9 cellular contexts compared by ENCODE assay signal in genomic region chr3:196096382-196096953, GRCh38. TPM values are rescaled to one million over a fixed set of nuclear protein-coding genes. Genes with fewer than 3 reads are reported as not detected.
DNase-seq lines count a peak whose midpoint lies in the region; ATAC-seq and TF ChIP-seq lines count a peak whose summit lies in the region.
"Had no signal": no experiment of that assay in that cellular context is flagged by ENCODE, and none has a peak within 500 bp of the region (broad histone marks: within the 10 kb centered on the region; RNA-seq: fewer than 3 reads in every experiment).

No MANE protein-coding gene starts in this region.

- DNase-seq in gastrocnemius medialis (peak; percentile 44 to 83), DMS79 treated with DMSO at 0.1 percent for 48 hours (lab: John Stamatoyannopoulos, UW) (no peak), NCI-H1694 (lab: John Stamatoyannopoulos, UW) (no peak)
- DNase-seq in activated CD4-positive, CD25-positive, alpha-beta regulatory T cell treated with anti-CD3 and anti-CD28 coated beads, Interleukin-2, amount 50 U/mL, for 72 hours = no peak
- DNase-seq: DND-41 had no signal

- H3K27me3 ChIP-seq in BLaER1 = no peaks in the 10 kb centered on the region
- H3K27me3 ChIP-seq in gastrocnemius medialis = no peaks in the 10 kb centered on the region

- H3K27ac ChIP-seq in BLaER1 = peak overlapping the region; percentile 93
- H3K27ac ChIP-seq in cingulate gyrus (ENCODE audit: low read depth, low read length) = peak overlapping the region; percentile 47
- peak overlapping the region; percentile 78 to 91 (median 85) for H3K27ac ChIP-seq in gastrocnemius medialis

- H3K4me3 ChIP-seq in BLaER1 (peak overlapping the region; percentile 53), gastrocnemius medialis (peak overlapping the region in 2 of 4 donors; percentile 19 to 40)

- no peak for TF ChIP-seq POLR2A in gastrocnemius medialis (IDR thresholded peaks at IDR 0.05)

- H3K9me3 ChIP-seq in BLaER1 = no peaks in the 10 kb centered on the region
- no peaks in the 10 kb centered on the region for H3K9me3 ChIP-seq in gastrocnemius medialis

- intact Hi-C loops in gastrocnemius medialis (cut with DNase I; ENCODE audit: low total_unique reads) = no loop called here

- TF ChIP-seq CTCF in gastrocnemius medialis (IDR thresholded peaks at IDR 0.05 in 4 of 5, conservative IDR thresholded peaks at IDR 0.05 in 1 of 5) = no peak

- ATAC-seq in GM19463 (IDR thresholded peaks at IDR 0.05; ENCODE audit: unreplicated experiment) (peak; percentile 85), HG03457 (IDR thresholded peaks at IDR 0.05; ENCODE audit: unreplicated experiment) (peak; percentile 74), gastrocnemius medialis (peak; percentile 92 to 97)

- H3K4me1 ChIP-seq in BLaER1 (peaks cover 76% of the 10 kb centered on the region), gastrocnemius medialis (peaks cover 11 to 15% of the 10 kb centered on the region in 2 donors)

- H3K9ac ChIP-seq in BLaER1 = peak overlapping the region; percentile 83

- H4K20me1 ChIP-seq in BLaER1 = no peaks in the 10 kb centered on the region

- H3K4me2 ChIP-seq in BLaER1 = peak overlapping the region; percentile 87

- in situ Hi-C loops in gastrocnemius medialis (cut with MboI; ENCODE audit: low sequenced_read_pairs in 4 of 4) = loop anchor here in 1 of 4 donors (25.0 kb wide), 1 partner anchor 416 kb away; the partner anchor contains the start of genes RNF168 and SMCO1

- H3K36me3 ChIP-seq in BLaER1 = no peaks in the 10 kb centered on the region
- H3K36me3 ChIP-seq in gastrocnemius medialis = no peaks in the 10 kb centered on the region

RNA-seq across cellular contexts. Expression of gene TFRC, which starts 14.6 kb away (rescaled TPM):
- 100 to 1,000 TPM in 1 of 4 donors, 10 to 100 TPM in 3; 23.1 to 162 (median 56.3) TPM for total RNA-seq in gastrocnemius medialis

Comparison
In these comparisons a context has a peak if more than half of its experiments do, and no peak if none do; other contexts are left out.
1. DNase-seq: peak in gastrocnemius medialis (2 of 2); none in DMS79 treated with DMSO at 0.1 percent for 48 hours (single experiment), activated CD4-positive, CD25-positive, alpha-beta regulatory T cell treated with anti-CD3 and anti-CD28 coated beads, Interleukin-2, amount 50 U/mL, for 72 hours (single experiment) and NCI-H1694 (single experiment).
2. Peak in every context shown above with its lines, with median percentiles within 50 percentile points of each other: H3K27ac ChIP-seq and ATAC-seq.